Comparison of ENCODE assay signal across 27 cellular contexts in the genomic region with DNA sequence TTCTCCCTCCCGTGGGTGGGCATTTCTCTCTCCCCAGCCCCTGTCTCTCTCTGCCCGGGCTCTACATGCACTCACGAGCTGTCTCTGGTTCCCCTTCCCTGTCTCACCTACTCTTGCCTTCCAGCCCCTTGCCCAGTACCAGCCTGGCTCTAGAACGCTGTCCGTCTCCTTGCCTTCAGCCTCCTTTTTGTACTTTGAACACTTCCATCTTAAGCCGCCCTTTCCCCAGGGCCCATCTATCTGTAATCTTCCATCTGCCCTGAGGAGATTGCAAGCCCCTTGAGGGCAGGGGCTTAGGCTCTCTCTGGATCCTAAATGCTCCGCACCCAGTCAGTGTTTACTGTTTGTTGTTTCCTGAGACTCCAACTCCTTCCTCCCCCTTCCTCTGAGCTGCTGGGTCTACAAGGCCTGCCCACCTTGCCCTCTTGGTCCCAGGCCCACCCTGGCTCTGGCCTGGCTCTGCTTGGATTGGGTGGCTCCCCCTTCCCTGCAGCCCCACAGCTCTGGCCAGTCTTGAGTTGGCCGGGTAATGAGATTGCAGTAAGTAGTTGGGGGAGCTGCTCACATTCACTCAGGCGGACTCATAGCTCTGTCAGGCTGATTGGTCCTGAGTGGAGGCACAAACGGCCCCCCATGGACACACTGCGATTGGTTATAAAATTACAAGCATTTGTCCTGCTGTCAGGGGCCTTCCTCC. TPM values are rescaled to one million over a fixed set of nuclear protein-coding genes. Genes with fewer than 3 reads are reported as not detected.
A peak's percentile ranks its signal among the peaks of the same experiment; 100 is the strongest.
DNase-seq lines count a peak whose midpoint lies in the region; ATAC-seq and TF ChIP-seq lines count a peak whose summit lies in the region.
"Had no signal": no experiment of that assay in that cellular context is flagged by ENCODE, and none has a peak within 500 bp of the region (broad histone marks: within the 10 kb centered on the region; RNA-seq: fewer than 3 reads in every experiment).

No MANE protein-coding gene starts in this region.

- H3K36me3 Mint-ChIP-seq in activated T-helper 17 cell treated with anti-CD3 and anti-CD28 coated beads, Interleukin-2, amount 50 U/mL, for 72 hours (ENCODE audit: low read depth) = peaks cover 2% of the 10 kb centered on the region

- no peak overlapping the region for H3K4me3 Mint-ChIP-seq in activated T-helper 17 cell treated with anti-CD3 and anti-CD28 coated beads, Interleukin-2, amount 50 U/mL, for 72 hours
- H3K4me3 Mint-ChIP-seq: immature natural killer cell, T-cell had no signal

- no peaks in the 10 kb centered on the region for H3K27me3 ChIP-seq in H7 (ENCODE audit: control insufficient read depth, insufficient read depth, low read length)
- H3K27me3 ChIP-seq in osteoblast (ENCODE audit: insufficient read depth, low read length) = peaks cover 10% of the 10 kb centered on the region
- H3K27me3 ChIP-seq: BLaER1, MG63 had no signal

- CTCF ChIA-PET in HEK293T (lab: Yijun Ruan, JAX) = interaction anchor here (1.0 to 1.1 kb wide), 2 partner anchors 10 to 258 kb away, joined by 4 read pairs; no protein-coding TSS in a partner anchor

- H3K4me1 ChIP-seq in osteoblast (ENCODE audit: insufficient read depth, low read length) = no peaks in the 10 kb centered on the region
- H3K4me1 ChIP-seq: Caco-2, left ventricle myocardium inferior, tibial nerve had no signal

- H3K27me3 Mint-ChIP-seq in activated T-helper 17 cell treated with anti-CD3 and anti-CD28 coated beads, Interleukin-2, amount 50 U/mL, for 72 hours = peaks cover 6% of the 10 kb centered on the region

- H3K9me3 ChIP-seq in osteoblast (ENCODE audit: low read depth, low read length) = no peaks in the 10 kb centered on the region
- H3K9me3 ChIP-seq: BLaER1, Caco-2, left ventricle myocardium inferior, MG63, tibial nerve had no signal

- no peak for ATAC-seq in activated T-helper 17 cell treated with anti-CD3 and anti-CD28 coated beads, Interleukin-2, amount 50 U/mL, for 72 hours (replicated peaks)
- ATAC-seq: HCT116, T-cell had no signal

- H3K36me3 ChIP-seq in H7 (replicated peaks; ENCODE audit: control insufficient read depth, insufficient read depth, low read length) (no peaks in the 10 kb centered on the region; the same call in 1 of the 2 replicates), osteoblast (ENCODE audit: insufficient read depth, low read length) (no peaks in the 10 kb centered on the region)
- H3K36me3 ChIP-seq: BLaER1, MG63 had no signal

- H3K27ac ChIP-seq in osteoblast (ENCODE audit: low read depth, low read length) = no peak overlapping the region
- H3K27ac ChIP-seq: dorsolateral prefrontal cortex, left ventricle myocardium inferior, tibial nerve had no signal

- POLR2A ChIA-PET in HEK293T (lab: Yijun Ruan, JAX) = no interaction called here

- peaks cover 20% of the 10 kb centered on the region for H3K4me1 Mint-ChIP-seq in activated T-helper 17 cell treated with anti-CD3 and anti-CD28 coated beads, Interleukin-2, amount 50 U/mL, for 72 hours

- H3K4me2 ChIP-seq in osteoblast (ENCODE audit: insufficient read depth, low read length) = no peak overlapping the region

- H3K9me3 Mint-ChIP-seq in activated T-helper 17 cell treated with anti-CD3 and anti-CD28 coated beads, Interleukin-2, amount 50 U/mL, for 72 hours = no peaks in the 10 kb centered on the region
- H3K9me3 Mint-ChIP-seq: immature natural killer cell, T-cell had no signal

- TF ChIP-seq CTCF in osteoblast (IDR thresholded peaks at IDR 0.05; ENCODE audit: extremely low read depth, low read depth, low read length) = no peak

- peak overlapping the region; percentile 32 for H3K27ac Mint-ChIP-seq in activated T-helper 17 cell treated with anti-CD3 and anti-CD28 coated beads, Interleukin-2, amount 50 U/mL, for 72 hours

- H2AFZ ChIP-seq in osteoblast (ENCODE audit: low read length) = no peak overlapping the region

- no peaks in the 10 kb centered on the region for H3K79me2 ChIP-seq in osteoblast (ENCODE audit: insufficient read depth, low read length)

- DNase-seq in activated CD8-positive, alpha-beta memory T cell treated with anti-CD3 and anti-CD28 coated beads, Interleukin-2, amount 50 U/mL, for 48 hours = peak; percentile 41
- DNase-seq in activated CD8-positive, alpha-beta memory T cell treated with anti-CD3 and anti-CD28 coated beads, Interleukin-2, amount 50 U/mL, for 4 hours = no peak
- DNase-seq in H7 (peak; percentile 43), retina (peak; percentile 50), HEK293T (ENCODE audit: extremely low spot score) (no peak), osteoblast (ENCODE audit: insufficient read length, low spot score, missing footprints) (no peak)
- DNase-seq: Caco-2; GF-D8; hypothalamus; immature natural killer cell; KBM-7; left ventricle myocardium inferior; mesendoderm; MG63; NCI-H2029; NCI-H524 treated with DMSO at 0.1 percent for 48 hours; nucleus accumbens; SHP77 treated with DMSO at 0.1 percent for 48 hours; small intestine; stimulated activated CD4-positive, alpha-beta T cell treated with anti-CD3 and anti-CD28 coated beads, Interleukin-1b, Interleukin-23, amount 100 ng/mL, for 48 hours; stimulated activated CD8-positive, alpha-beta memory T cell treated with anti-CD3 and anti-CD28 coated beads, Interleukin-4, amount 100 ng/mL, for 48 hours; T-cell had no signal

- H3K4me3 ChIP-seq in H7 (ENCODE audit: insufficient read depth, low read depth, low read length) (no peak overlapping the region), osteoblast (ENCODE audit: insufficient read depth, low read length) (no peak overlapping the region)
- H3K4me3 ChIP-seq: BLaER1, dorsolateral prefrontal cortex, left ventricle myocardium inferior, MG63, tibial nerve had no signal

- no peaks in the 10 kb centered on the region for H4K20me1 ChIP-seq in osteoblast (ENCODE audit: insufficient read depth, low read length)
- H4K20me1 ChIP-seq: BLaER1 had no signal

TF ChIP-seq in HEK293T, 16 proteins besides CTCF, POLR2A, EP300 and RAD21:
- TF ChIP-seq SP1 (IDR thresholded peaks at IDR 0.05) = no peak
- TF ChIP-seq BHLHE40 (IDR thresholded peaks at IDR 0.05; ENCODE audit: borderline replicate concordance) = no peak
- TF ChIP-seq ARNT (IDR thresholded peaks at IDR 0.05) = no peak
- no peak for TF ChIP-seq L3MBTL2 (conservative IDR thresholded peaks at IDR 0.05)
- TF ChIP-seq NFRKB (IDR thresholded peaks at IDR 0.05) = no peak
- no peak for TF ChIP-seq FOXA1 (IDR thresholded peaks at IDR 0.05)
- no peak for TF ChIP-seq SUZ12 (IDR thresholded peaks at IDR 0.05)
- no peak for TF ChIP-seq FOXK2 (IDR thresholded peaks at IDR 0.05)

RNA-seq across cellular contexts. Expression of gene POLL, which starts 28.3 kb away (rescaled TPM):
- total RNA-seq in H7 (2014; rRNA removed; shearing (Covaris generic)) = 24.9 and 25.0 TPM in 2 replicates
- 10 to 100 TPM; 26.3 to 46.8 TPM for total RNA-seq in activated T-helper 17 cell treated with anti-CD3 and anti-CD28 coated beads, Interleukin-2, amount 50 U/mL, for 72 hours
- total RNA-seq in osteoblast = 17.1 and 18.5 TPM in 2 replicates

RNA-seq across cellular contexts. Expression of gene DPCD, which starts 28.4 kb away (rescaled TPM):
- total RNA-seq in H7 (2014; rRNA removed; shearing (Covaris generic)) = 33.4 and 48.7 TPM in 2 replicates
- 10 to 100 TPM; 10.6 to 19.2 TPM for total RNA-seq in activated T-helper 17 cell treated with anti-CD3 and anti-CD28 coated beads, Interleukin-2, amount 50 U/mL, for 72 hours
- total RNA-seq in osteoblast = 28.9 and 36.2 TPM in 2 replicates

Comparison
In these comparisons a context has a peak if more than half of its experiments do, and no peak if none do; other contexts are left out.
1. DNase-seq: peak in activated CD8-positive, alpha-beta memory T cell treated with anti-CD3 and anti-CD28 coated beads, Interleukin-2, amount 50 U/mL, for 48 hours (single experiment), H7 (single experiment) and retina (single experiment); none in activated CD8-positive, alpha-beta memory T cell treated with anti-CD3 and anti-CD28 coated beads, Interleukin-2, amount 50 U/mL, for 4 hours (single experiment), HEK293T (single experiment) and osteoblast (single experiment).